In the genomic region with DNA sequence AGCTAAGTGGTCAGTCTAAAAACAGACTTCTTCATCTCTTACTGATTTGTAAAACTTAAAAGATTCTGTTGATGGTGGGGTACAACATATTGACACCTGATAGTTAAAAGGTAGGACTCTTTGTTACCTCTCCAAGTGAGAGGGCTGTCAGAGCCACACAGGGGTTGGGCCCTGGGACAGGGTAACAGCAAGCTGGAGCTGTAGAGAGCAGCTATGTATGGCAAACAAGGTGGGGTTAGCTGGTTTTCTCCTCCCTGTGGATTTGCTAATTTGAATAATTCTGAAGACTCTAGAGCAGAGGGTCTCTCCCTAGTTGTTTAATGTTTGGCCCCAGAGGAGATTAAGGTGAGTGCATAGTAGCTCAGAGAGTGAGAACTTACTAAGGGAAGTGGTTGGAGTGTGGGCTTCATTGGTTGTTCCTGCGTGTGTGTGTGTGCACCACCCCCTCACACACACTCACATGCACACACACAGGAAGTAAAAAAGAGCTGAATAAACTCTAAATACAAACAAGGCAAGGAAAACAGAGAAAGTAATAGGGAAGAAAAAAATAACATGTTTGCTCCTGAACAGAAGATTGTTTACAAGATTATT, we compare ENCODE assay signal across 8 cellular contexts. TPM values are rescaled to one million over a fixed set of nuclear protein-coding genes. Genes with fewer than 3 reads are reported as not detected.
A peak's percentile ranks its signal among the peaks of the same experiment; 100 is the strongest.
DNase-seq lines count a peak whose midpoint lies in the region; ATAC-seq and TF ChIP-seq lines count a peak whose summit lies in the region.

No MANE protein-coding gene starts in this region.

- no peak overlapping the region for H3K4me3 Mint-ChIP-seq in endothelial cell (ENCODE audit: unreplicated experiment)

- H3K9me3 Mint-ChIP-seq in endothelial cell (ENCODE audit: unreplicated experiment) = no peaks in the 10 kb centered on the region

- no peaks in the 10 kb centered on the region for H3K27me3 Mint-ChIP-seq in endothelial cell (ENCODE audit: unreplicated experiment)

- no peak for TF ChIP-seq CTCF in endothelial cell (IDR thresholded peaks at IDR 0.05; ENCODE audit: unreplicated experiment)

- peaks cover 18% of the 10 kb centered on the region for H3K4me1 Mint-ChIP-seq in endothelial cell (ENCODE audit: unreplicated experiment)

- no peaks in the 10 kb centered on the region for H3K36me3 Mint-ChIP-seq in endothelial cell (ENCODE audit: low read depth, unreplicated experiment)

- no peak for DNase-seq in endothelial cell (ENCODE audit: low spot score)
- DNase-seq in COLO829 (ENCODE audit: low spot score) = no peak
- DNase-seq in ureter (ENCODE audit: low spot score) = no peak
- no peak for DNase-seq in putamen (ENCODE audit: low spot score)
- no peak for DNase-seq in NCI-H146 treated with DMSO at 0.1 percent for 48 hours (lab: John Stamatoyannopoulos, UW; ENCODE audit: unreplicated experiment)

- ATAC-seq in GM18498 (IDR thresholded peaks at IDR 0.05; ENCODE audit: unreplicated experiment) (peak; percentile 98), GM21367 (IDR thresholded peaks at IDR 0.05; ENCODE audit: unreplicated experiment) (peak; percentile 96), HG03280 (IDR thresholded peaks at IDR 0.05; ENCODE audit: unreplicated experiment) (peak; percentile 76)

- peak overlapping the region; percentile 78 for H3K27ac Mint-ChIP-seq in endothelial cell (ENCODE audit: unreplicated experiment)

RNA-seq across cellular contexts. Expression of a gene that starts 9.2 kb away (rescaled TPM):
- total RNA-seq in endothelial cell (ENCODE audit: unreplicated experiment) = 1.4 TPM
- total RNA-seq in ureter = 12.6 TPM

RNA-seq across cellular contexts. Expression of a gene that starts 31.6 kb away (rescaled TPM):
- total RNA-seq in endothelial cell (ENCODE audit: unreplicated experiment) = 9.3 TPM
- 17.9 TPM for total RNA-seq in ureter
